In genomic region chrX:120015145-120016067, GRCh38 we compare ENCODE assay signal across 8 cellular contexts.
DNase-seq lines count a peak whose midpoint lies in the region; ATAC-seq and TF ChIP-seq lines count a peak whose summit lies in the region.

No MANE protein-coding gene starts in this region.

- intact Hi-C loops in testis (cut with DNase I; ENCODE audit: low total_unique reads), result no loop called here

- WGBS in testis, 2 donors, result 0 to 1% methylated on average over 31 to 41 of the region's 58 CpGs

- TF ChIP-seq CTCF in WTC11 (IDR thresholded peaks at IDR 0.05) (no peak), testis (IDR thresholded peaks at IDR 0.05) (no peak)

- CTCF ChIA-PET in WTC11 (lab: Charles Lee), result interaction anchor here (0.7 to 1.0 kb wide), 4 partner anchors 14 to 235 kb away, joined by 3 read pairs; partner anchors contain the start of gene ZBTB33

- POLR2A ChIA-PET in WTC11 (lab: Charles Lee), result no interaction called here

- H3K36me3 Mint-ChIP-seq in WTC11, result no peaks in the 10 kb centered on the region

- no peaks in the 10 kb centered on the region for H3K9me3 ChIP-seq in skeletal muscle tissue (ENCODE audit: control insufficient read depth in 3 of 3, low read length in 3 of 3)
- H3K9me3 ChIP-seq in testis, result no peaks in the 10 kb centered on the region

- peaks cover 17 to 43% (median 25%) of the 10 kb centered on the region in 3 donors for H3K27me3 ChIP-seq in skeletal muscle tissue (ENCODE audit: control insufficient read depth in 3 of 3, insufficient read depth in 3 of 3, low read length in 3 of 3)
- no peaks in the 10 kb centered on the region for H3K27me3 ChIP-seq in testis

- no peak overlapping the region for H3K9ac ChIP-seq in skeletal muscle tissue (ENCODE audit: low read depth in 1 of 3, low read length in 3 of 3)

- peak overlapping the region; percentile 17 for H3K4me3 ChIP-seq in iPS-11a (ENCODE audit: low read depth, low read length)
- peak overlapping the region; percentile 35 to 52 (median 46) for H3K4me3 ChIP-seq in skeletal muscle tissue (ENCODE audit: low read length in 3 of 3)
- H3K4me3 ChIP-seq in testis, result no peak overlapping the region

- peak overlapping the region; percentile 75 for H3K4me3 Mint-ChIP-seq in WTC11

- H3K27me3 Mint-ChIP-seq in WTC11 (ENCODE audit: low read depth), result peaks cover 99% of the 10 kb centered on the region

- H3K36me3 ChIP-seq in skeletal muscle tissue (ENCODE audit: control insufficient read depth in 3 of 3, insufficient read depth in 3 of 3, low read length in 3 of 3) (no peaks in the 10 kb centered on the region), testis (ENCODE audit: low read depth, missing control alignments) (no peaks in the 10 kb centered on the region)

- peak; percentile 65 for ATAC-seq in WTC11
- no peak for ATAC-seq in HG02973 (IDR thresholded peaks at IDR 0.05; ENCODE audit: unreplicated experiment)

- H3K4me1 Mint-ChIP-seq in WTC11, result peaks cover 9% of the 10 kb centered on the region

- H3K27ac Mint-ChIP-seq in WTC11, result no peak overlapping the region

- H3K4me1 ChIP-seq in skeletal muscle tissue (ENCODE audit: control insufficient read depth in 3 of 3, insufficient read depth in 3 of 3, low read length in 3 of 3) (peaks cover 4 to 13% (median 9%) of the 10 kb centered on the region in 3 donors), testis (no peaks in the 10 kb centered on the region)

- H3K27ac ChIP-seq in skeletal muscle tissue (ENCODE audit: low read depth, low read length) (no peak overlapping the region), testis (no peak overlapping the region)

- TF ChIP-seq POLR2A in testis (IDR thresholded peaks at IDR 0.05), result no peak

- DNase-seq in NCI-H146 (lab: John Stamatoyannopoulos, UW), result peak; percentile 4
- DNase-seq in NCI-H146 treated with DMSO at 0.1 percent for 48 hours (lab: John Stamatoyannopoulos, UW; ENCODE audit: unreplicated experiment), result no peak
- no peak for DNase-seq in WTC11 (ENCODE audit: low spot score)
- DNase-seq in C1 segment of cervical spinal cord (lab: John Stamatoyannopoulos, UW), result no peak
- DNase-seq in testis, result no peak

- H3K9me3 Mint-ChIP-seq in WTC11, result no peaks in the 10 kb centered on the region

TF ChIP-seq in WTC11, 78 proteins besides CTCF, POLR2A, EP300 and RAD21:
- no peak for TF ChIP-seq TCF7 (CRISPR knock-in tag; IDR thresholded peaks at IDR 0.05; ENCODE audit: low read depth)
- TF ChIP-seq ATF1 (CRISPR knock-in tag; IDR thresholded peaks at IDR 0.05), result no peak
- TF ChIP-seq SMAD4 (CRISPR knock-in tag; IDR thresholded peaks at IDR 0.05), result no peak
- no peak for TF ChIP-seq ZNF219 (CRISPR knock-in tag; IDR thresholded peaks at IDR 0.05; ENCODE audit: borderline replicate concordance)
- TF ChIP-seq CDX4 (CRISPR knock-in tag; IDR thresholded peaks at IDR 0.05; ENCODE audit: borderline replicate concordance), result no peak
- TF ChIP-seq NR1H2 (CRISPR knock-in tag; IDR thresholded peaks at IDR 0.05), result no peak
- no peak for TF ChIP-seq IRF1 (CRISPR knock-in tag; IDR thresholded peaks at IDR 0.05)
- no peak for TF ChIP-seq MXD4 (CRISPR knock-in tag; IDR thresholded peaks at IDR 0.05; ENCODE audit: borderline replicate concordance)
- no peak for TF ChIP-seq ZBTB43 (CRISPR knock-in tag; IDR thresholded peaks at IDR 0.05)

Comparison
In these comparisons a context has a peak if more than half of its experiments do, and no peak if none do; other contexts are left out.
1. H3K4me3 ChIP-seq: peak in iPS-11a (single experiment) and skeletal muscle tissue (3 of 3); none in testis (0 of 2).